8 cellular contexts compared by ENCODE assay signal in genomic region chr6:166998256-166999144, GRCh38. TPM values are rescaled to one million over a fixed set of nuclear protein-coding genes. Genes with fewer than 3 reads are reported as not detected.
DNase-seq lines count a peak whose midpoint lies in the region; ATAC-seq and TF ChIP-seq lines count a peak whose summit lies in the region.

No MANE protein-coding gene starts in this region.

- peak overlapping the region; percentile 92 for H2AFZ ChIP-seq in SK-N-SH (ENCODE audit: low read depth)

- ATAC-seq in HG03025 (IDR thresholded peaks at IDR 0.05; ENCODE audit: low FRiP score, unreplicated experiment): peak; percentile 10

- H3K9ac ChIP-seq in SK-N-SH (peak overlapping the region; percentile 72; the same call in 1 of the 2 replicates), colonic mucosa (ENCODE audit: low read depth in 2 of 2, low read length in 2 of 2) (peak overlapping the region; percentile 67 to 75)

- POLR2A ChIA-PET in SK-N-SH (lab: Yijun Ruan, JAX): interaction anchor here (0.9 to 1.5 kb wide), 2 partner anchors 32 to 42 kb away, joined by 3 to 5 read pairs; partner anchors contain the start of gene RNASET2

- peaks cover 3% of the 10 kb centered on the region for H3F3A ChIP-seq in SK-N-SH (replicated peaks; ENCODE audit: insufficient read depth)

- intact Hi-C loops in colonic mucosa (cut with DNase I): loop anchor here (5.0 kb wide), 2 partner anchors 41 to 144 kb away; partner anchors contain the start of gene RNASET2
- intact Hi-C loops in thyroid gland (cut with DNase I): loop anchor here (5.0 kb wide), 2 partner anchors 51 to 144 kb away; no protein-coding TSS in a partner anchor

- DNase-seq in stimulated activated CD4-positive, alpha-beta T cell treated with anti-CD3 and anti-CD28 coated beads, Interleukin-12 subunit alpha, Interleukin-12 subunit beta, amount 100 ng/mL, for 48 hours (ENCODE audit: low read depth in 2 of 3, low spot score in 1 of 3): peak in 2 of 3 donors; percentile 1 to 13
- no peak for DNase-seq in stimulated activated CD4-positive, alpha-beta T cell treated with anti-CD3 and anti-CD28 coated beads, Interleukin-12 subunit alpha, Interleukin-12 subunit beta, amount 100 ng/mL, for 4 hours
- peak; percentile 57 for DNase-seq in SK-N-SH
- peak; percentile 38 for DNase-seq in colonic mucosa
- DNase-seq in lung microvascular endothelial cell (ENCODE audit: low read depth in 2 of 2): peak; percentile 15 to 26
- DNase-seq in thyroid gland: peak; percentile 14 to 22
- no peak for DNase-seq in A172 (ENCODE audit: low spot score)

- H4K20me1 ChIP-seq in SK-N-SH (ENCODE audit: insufficient read depth): peaks cover 5% of the 10 kb centered on the region

- whole genome bisulfite sequencing in SK-N-SH (ENCODE audit: low lambda C conversion rate): 0% methylated on average over 36 of the region's 96 CpGs
- whole genome bisulfite sequencing in thyroid gland, 2 donors: 1% methylated on average over 19 to 21 of the region's 96 CpGs

- H3K36me3 ChIP-seq in SK-N-SH (replicated peaks in 1 of 2; ENCODE audit: control insufficient read depth in 1 of 2, insufficient read depth in 2 of 2, low read length in 1 of 2): peaks cover 15 to 21% of the 10 kb centered on the region in 2 experiments
- H3K36me3 ChIP-seq in colonic mucosa: no peaks in the 10 kb centered on the region
- H3K36me3 ChIP-seq in thyroid gland: no peaks in the 10 kb centered on the region

- peak overlapping the region; percentile 36 to 64; a peak in 3 of 4 replicates for H3K27ac ChIP-seq in SK-N-SH (ENCODE audit: low read depth in 2 of 2, low read length in 1 of 2)
- H3K27ac ChIP-seq in colonic mucosa: peak overlapping the region; percentile 72
- H3K27ac ChIP-seq in thyroid gland: peak overlapping the region in 1 of 3 donors; percentile 60

- H3K4me2 ChIP-seq in SK-N-SH: peak overlapping the region; percentile 98

- TF ChIP-seq CTCF in SK-N-SH (IDR thresholded peaks at IDR 0.05) (no peak), colonic mucosa (IDR thresholded peaks at IDR 0.05) (no peak), thyroid gland (IDR thresholded peaks at IDR 0.05) (no peak)

- H3K27me3 ChIP-seq in SK-N-SH (ENCODE audit: insufficient read depth): no peaks in the 10 kb centered on the region
- H3K27me3 ChIP-seq in colonic mucosa: no peaks in the 10 kb centered on the region
- no peaks in the 10 kb centered on the region for H3K27me3 ChIP-seq in thyroid gland

- no peak for TF ChIP-seq EP300 in SK-N-SH (IDR thresholded peaks at IDR 0.05; ENCODE audit: borderline replicate concordance in 1 of 2, low read depth in 1 of 2, low read length in 1 of 2)

- CTCF ChIA-PET in SK-N-SH (lab: Yijun Ruan, JAX): interaction anchor here (0.6 to 3.4 kb wide), 16 partner anchors 9 to 292 kb away, joined by 3 to 27 read pairs (median 4); partner anchors contain the start of gene RNASET2

- H3K9me2 ChIP-seq in SK-N-SH: no peaks in the 10 kb centered on the region

- peak overlapping the region; percentile 96 to 97 for H3K4me3 ChIP-seq in SK-N-SH (ENCODE audit: low read depth in 2 of 2, low read length in 1 of 2)
- H3K4me3 ChIP-seq in colonic mucosa: peak overlapping the region; percentile 98
- H3K4me3 ChIP-seq in thyroid gland (replicated peaks in 1 of 3): peak overlapping the region; percentile 16 to 89 (median 88)

- peak; percentile 18; the same call in 1 of the 2 replicates for TF ChIP-seq RAD21 in SK-N-SH (IDR thresholded peaks at IDR 0.05; ENCODE audit: low read length)

- H3K4me1 ChIP-seq in SK-N-SH (ENCODE audit: control insufficient read depth in 1 of 2, insufficient read depth in 2 of 2, low read depth in 1 of 2, low read length in 1 of 2) (peaks cover 15 to 24% of the 10 kb centered on the region in 2 experiments; a peak in 3 of 4 replicates), colonic mucosa (peaks cover 7% of the 10 kb centered on the region), thyroid gland (peaks cover 12 to 13% of the 10 kb centered on the region in 2 donors)

- H3K79me2 ChIP-seq in SK-N-SH (ENCODE audit: insufficient read depth): peaks cover 84% of the 10 kb centered on the region

- H3K9me3 ChIP-seq in SK-N-SH: no peaks in the 10 kb centered on the region
- no peaks in the 10 kb centered on the region for H3K9me3 ChIP-seq in colonic mucosa
- H3K9me3 ChIP-seq in thyroid gland: no peaks in the 10 kb centered on the region

- TF ChIP-seq POLR2A in thyroid gland (IDR thresholded peaks at IDR 0.05): no peak

TF ChIP-seq in SK-N-SH, 30 proteins besides CTCF, POLR2A, EP300 and RAD21:
- TF ChIP-seq MAX (IDR thresholded peaks at IDR 0.05; ENCODE audit: low read depth): peak; percentile 88
- TF ChIP-seq SIN3A (IDR thresholded peaks at IDR 0.05; ENCODE audit: borderline replicate concordance, low read depth, low read length): peak; percentile 95
- TF ChIP-seq MEF2A (IDR thresholded peaks at IDR 0.05; ENCODE audit: borderline replicate concordance, low read depth): no peak
- TF ChIP-seq CHD2 (IDR thresholded peaks at IDR 0.05; ENCODE audit: low read length, partially characterized antibody): peak; percentile 10
- peak; percentile 98 for TF ChIP-seq MXI1 (IDR thresholded peaks at IDR 0.05; ENCODE audit: low read depth, low read length)
TF ChIP-seq in SK-N-SH: peak in this region for 4.

RNA-seq across cellular contexts. Expression of gene CEP43, which starts 0.7 kb away (rescaled TPM):
- 7.5 and 9.7 TPM in 2 replicates for polyA plus RNA-seq in SK-N-SH (2012; rRNA removed)
- 8.4 and 11.3 TPM in 2 replicates for polyA plus RNA-seq in SK-N-SH (2012; cell fraction: cytosol; rRNA removed)
- 17.1 and 27.9 TPM in 2 replicates for polyA plus RNA-seq in SK-N-SH (2012; cell fraction: nucleus; rRNA removed)
- total RNA-seq in colonic mucosa (10 to 100 TPM; 17.3 to 23.8 TPM), lung microvascular endothelial cell (7.0 and 10.5 TPM in 2 replicates), thyroid gland (10 to 100 TPM; 30.0 to 39.9 (median 33.8) TPM)
- total RNA-seq in A172 (2014; rRNA removed; shearing (Covaris generic)): 31.3 and 32.6 TPM in 2 replicates

RNA-seq across cellular contexts. Expression of gene RNASET2, which starts 42.1 kb away (rescaled TPM):
- 58.4 and 59.2 TPM in 2 replicates for polyA plus RNA-seq in SK-N-SH (2012; rRNA removed)
- 54.7 and 56.7 TPM in 2 replicates for polyA plus RNA-seq in SK-N-SH (2012; cell fraction: cytosol; rRNA removed)
- 43.6 and 50.8 TPM in 2 replicates for polyA plus RNA-seq in SK-N-SH (2012; cell fraction: nucleus; rRNA removed)
- total RNA-seq in colonic mucosa: 100 to 1,000 TPM in 1 of 2 donors, 10 to 100 TPM in 1; 87.1 to 126 TPM
- total RNA-seq in lung microvascular endothelial cell: 6.0 and 8.1 TPM in 2 replicates
- 100 to 1,000 TPM in 2 of 4 donors, 10 to 100 TPM in 2; 51.6 to 138 (median 109) TPM for total RNA-seq in thyroid gland
- total RNA-seq in A172 (2014; rRNA removed; shearing (Covaris generic)): 35.6 and 52.5 TPM in 2 replicates

Comparison
In these comparisons a context has a peak if more than half of its experiments do, and no peak if none do; other contexts are left out.
1. DNase-seq: peak in stimulated activated CD4-positive, alpha-beta T cell treated with anti-CD3 and anti-CD28 coated beads, Interleukin-12 subunit alpha, Interleukin-12 subunit beta, amount 100 ng/mL, for 48 hours (2 of 3), SK-N-SH (single experiment), colonic mucosa (single experiment), lung microvascular endothelial cell (2 of 2) and thyroid gland (2 of 2); none in stimulated activated CD4-positive, alpha-beta T cell treated with anti-CD3 and anti-CD28 coated beads, Interleukin-12 subunit alpha, Interleukin-12 subunit beta, amount 100 ng/mL, for 4 hours (single experiment) and A172 (single experiment).
2. Peak in every context shown above with its lines, with median percentiles within 50 percentile points of each other: H3K4me3 ChIP-seq.